In genomic region chr12:115177899-115178298, GRCh38 we compare ENCODE assay signal across 22 cellular contexts.
"Had no signal": no experiment of that assay in that cellular context is flagged by ENCODE, and none has a peak within 500 bp of the region (broad histone marks: within the 10 kb centered on the region; RNA-seq: fewer than 3 reads in every experiment).

No MANE protein-coding gene starts in this region.

- DNase-seq: Karpas-422, KG1, MM.1S, NCI-H1092 treated with DMSO at 0.1 percent for 48 hours, NCI-H1436, NCI-H187, NCI-H2029, NCI-H2081 treated with DMSO at 0.1 percent for 48 hours, NCI-H2171, NCI-H226, NCI-H446, NCI-H510A, NCI-H524 treated with DMSO at 0.1 percent for 48 hours, NCI-H69, NCI-H774, PC-3, SHP77 treated with DMSO at 0.1 percent for 48 hours, SJCRH30, T-helper 1 cell had no signal

- ATAC-seq: Panc1, PC-3, Right ventricle myocardium inferior, SK-N-SH treated with all-trans-retinoic acid at 6 μM for 48 hours had no signal

- H3K9me3 ChIP-seq: SJCRH30 had no signal

- H3K36me3 ChIP-seq: SJCRH30 had no signal

- H3K4me1 ChIP-seq: SJCRH30 had no signal

- H3K4me3 ChIP-seq: SJCRH30 had no signal

- H3K27ac ChIP-seq: SJCRH30 had no signal

- H3K27me3 ChIP-seq: SJCRH30 had no signal
